In genomic region chr16:66434619-66435430, GRCh38 we compare ENCODE assay signal across 1 cellular context.
TF ChIP-seq lines count a peak whose summit lies in the region.

No MANE protein-coding gene starts in this region.

TF ChIP-seq in HepG2, 621 proteins besides CTCF, POLR2A, EP300 and RAD21 (continued from another document and continues in another):
- TF ChIP-seq ZBTB33 (CRISPR knock-in tag; IDR thresholded peaks at IDR 0.05) (no peak), CERS6 (CRISPR knock-in tag; IDR thresholded peaks at IDR 0.05) (no peak), KDM4B (CRISPR knock-in tag; IDR thresholded peaks at IDR 0.05) (no peak), ZNF143 (CRISPR knock-in tag; IDR thresholded peaks at IDR 0.05) (no peak), MZF1 (CRISPR knock-in tag; IDR thresholded peaks at IDR 0.05; ENCODE audit: borderline replicate concordance) (0 out of 2 replicates have a peak, but pooled peaks have one; percentile 21), ZNF629 (CRISPR knock-in tag; conservative IDR thresholded peaks at IDR 0.05) (no peak; the same call in 1 of the 2 replicates), ZNF264 (CRISPR knock-in tag; IDR thresholded peaks at IDR 0.05) (no peak), SRY (CRISPR knock-in tag; IDR thresholded peaks at IDR 0.05) (no peak), ZNF556 (CRISPR knock-in tag; IDR thresholded peaks at IDR 0.05; ENCODE audit: borderline replicate concordance) (no peak; the same call in 1 of the 2 replicates), HMGA1 (CRISPR knock-in tag; conservative IDR thresholded peaks at IDR 0.05) (no peak), ZNF317 (CRISPR knock-in tag; IDR thresholded peaks at IDR 0.05) (no peak), ZNF17 (CRISPR knock-in tag; IDR thresholded peaks at IDR 0.05) (no peak), MTF2 (CRISPR knock-in tag; IDR thresholded peaks at IDR 0.05; ENCODE audit: borderline replicate concordance) (no peak), KDM1A (CRISPR knock-in tag; IDR thresholded peaks at IDR 0.05) (no peak), TMF1 (CRISPR knock-in tag; IDR thresholded peaks at IDR 0.05; ENCODE audit: low read depth) (no peak), SPEN (CRISPR knock-in tag; IDR thresholded peaks at IDR 0.05; ENCODE audit: low read depth) (peak; percentile 43; the same call in 1 of the 2 replicates), CENPBD1 (CRISPR knock-in tag; IDR thresholded peaks at IDR 0.05; ENCODE audit: borderline replicate concordance, low read depth) (no peak), ARNT2 (CRISPR knock-in tag; IDR thresholded peaks at IDR 0.05; ENCODE audit: low read depth) (0 out of 2 replicates have a peak, but pooled peaks have one; percentile 33), ZNF331 (CRISPR knock-in tag; IDR thresholded peaks at IDR 0.05) (peak; percentile 44; the same call in 1 of the 2 replicates), TCF7 (IDR thresholded peaks at IDR 0.05; ENCODE audit: low read depth) (no peak), CAMTA2 (CRISPR knock-in tag; IDR thresholded peaks at IDR 0.05; ENCODE audit: borderline replicate concordance) (no peak), ZNF569 (CRISPR knock-in tag; IDR thresholded peaks at IDR 0.05; ENCODE audit: borderline replicate concordance) (no peak), LBX2 (CRISPR knock-in tag; IDR thresholded peaks at IDR 0.05; ENCODE audit: borderline replicate concordance) (no peak), FOXO1 (CRISPR knock-in tag; IDR thresholded peaks at IDR 0.05) (no peak), KIAA2018 (CRISPR knock-in tag; IDR thresholded peaks at IDR 0.05; ENCODE audit: borderline replicate concordance) (no peak), ZNF83 (CRISPR knock-in tag; IDR thresholded peaks at IDR 0.05; ENCODE audit: borderline replicate concordance) (no peak), CBFB (CRISPR knock-in tag; IDR thresholded peaks at IDR 0.05) (peak; percentile 29; the same call in 1 of the 2 replicates), KDM3A (CRISPR knock-in tag; IDR thresholded peaks at IDR 0.05; ENCODE audit: low read depth) (0 out of 2 replicates have a peak, but pooled peaks have one; percentile 19), NCOA1 (CRISPR knock-in tag; IDR thresholded peaks at IDR 0.05) (0 out of 2 replicates have a peak, but pooled peaks have one; percentile 25), ZMAT3 (CRISPR knock-in tag; conservative IDR thresholded peaks at IDR 0.05) (no peak), USF2 (IDR thresholded peaks at IDR 0.05; ENCODE audit: low read depth, low read length) (no peak), USF2 (CRISPR knock-in tag; IDR thresholded peaks at IDR 0.05; ENCODE audit: borderline replicate concordance) (no peak; the same call in 1 of the 2 replicates)
- TF ChIP-seq, protein P1, sequence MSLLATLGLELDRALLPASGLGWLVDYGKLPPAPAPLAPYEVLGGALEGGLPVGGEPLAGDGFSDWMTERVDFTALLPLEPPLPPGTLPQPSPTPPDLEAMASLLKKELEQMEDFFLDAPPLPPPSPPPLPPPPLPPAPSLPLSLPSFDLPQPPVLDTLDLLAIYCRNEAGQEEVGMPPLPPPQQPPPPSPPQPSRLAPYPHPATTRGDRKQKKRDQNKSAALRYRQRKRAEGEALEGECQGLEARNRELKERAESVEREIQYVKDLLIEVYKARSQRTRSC (CRISPR knock-in tag; IDR thresholded peaks at IDR 0.05; ENCODE audit: low read depth): no peak
- TF ChIP-seq, protein P2, sequence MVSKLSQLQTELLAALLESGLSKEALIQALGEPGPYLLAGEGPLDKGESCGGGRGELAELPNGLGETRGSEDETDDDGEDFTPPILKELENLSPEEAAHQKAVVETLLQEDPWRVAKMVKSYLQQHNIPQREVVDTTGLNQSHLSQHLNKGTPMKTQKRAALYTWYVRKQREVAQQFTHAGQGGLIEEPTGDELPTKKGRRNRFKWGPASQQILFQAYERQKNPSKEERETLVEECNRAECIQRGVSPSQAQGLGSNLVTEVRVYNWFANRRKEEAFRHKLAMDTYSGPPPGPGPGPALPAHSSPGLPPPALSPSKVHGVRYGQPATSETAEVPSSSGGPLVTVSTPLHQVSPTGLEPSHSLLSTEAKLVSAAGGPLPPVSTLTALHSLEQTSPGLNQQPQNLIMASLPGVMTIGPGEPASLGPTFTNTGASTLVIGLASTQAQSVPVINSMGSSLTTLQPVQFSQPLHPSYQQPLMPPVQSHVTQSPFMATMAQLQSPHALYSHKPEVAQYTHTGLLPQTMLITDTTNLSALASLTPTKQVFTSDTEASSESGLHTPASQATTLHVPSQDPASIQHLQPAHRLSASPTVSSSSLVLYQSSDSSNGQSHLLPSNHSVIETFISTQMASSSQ (IDR thresholded peaks at IDR 0.05; ENCODE audit: low read depth): no peak
- TF ChIP-seq, protein P2 (CRISPR knock-in tag; IDR thresholded peaks at IDR 0.05; ENCODE audit: borderline replicate concordance): no peak
- TF ChIP-seq, protein P3, sequence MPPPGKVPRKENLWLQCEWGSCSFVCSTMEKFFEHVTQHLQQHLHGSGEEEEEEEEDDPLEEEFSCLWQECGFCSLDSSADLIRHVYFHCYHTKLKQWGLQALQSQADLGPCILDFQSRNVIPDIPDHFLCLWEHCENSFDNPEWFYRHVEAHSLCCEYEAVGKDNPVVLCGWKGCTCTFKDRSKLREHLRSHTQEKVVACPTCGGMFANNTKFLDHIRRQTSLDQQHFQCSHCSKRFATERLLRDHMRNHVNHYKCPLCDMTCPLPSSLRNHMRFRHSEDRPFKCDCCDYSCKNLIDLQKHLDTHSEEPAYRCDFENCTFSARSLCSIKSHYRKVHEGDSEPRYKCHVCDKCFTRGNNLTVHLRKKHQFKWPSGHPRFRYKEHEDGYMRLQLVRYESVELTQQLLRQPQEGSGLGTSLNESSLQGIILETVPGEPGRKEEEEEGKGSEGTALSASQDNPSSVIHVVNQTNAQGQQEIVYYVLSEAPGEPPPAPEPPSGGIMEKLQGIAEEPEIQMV (CRISPR knock-in tag; IDR thresholded peaks at IDR 0.05; ENCODE audit: low read depth): no peak; the same call in 1 of the 2 replicates
- TF ChIP-seq, protein P4, sequence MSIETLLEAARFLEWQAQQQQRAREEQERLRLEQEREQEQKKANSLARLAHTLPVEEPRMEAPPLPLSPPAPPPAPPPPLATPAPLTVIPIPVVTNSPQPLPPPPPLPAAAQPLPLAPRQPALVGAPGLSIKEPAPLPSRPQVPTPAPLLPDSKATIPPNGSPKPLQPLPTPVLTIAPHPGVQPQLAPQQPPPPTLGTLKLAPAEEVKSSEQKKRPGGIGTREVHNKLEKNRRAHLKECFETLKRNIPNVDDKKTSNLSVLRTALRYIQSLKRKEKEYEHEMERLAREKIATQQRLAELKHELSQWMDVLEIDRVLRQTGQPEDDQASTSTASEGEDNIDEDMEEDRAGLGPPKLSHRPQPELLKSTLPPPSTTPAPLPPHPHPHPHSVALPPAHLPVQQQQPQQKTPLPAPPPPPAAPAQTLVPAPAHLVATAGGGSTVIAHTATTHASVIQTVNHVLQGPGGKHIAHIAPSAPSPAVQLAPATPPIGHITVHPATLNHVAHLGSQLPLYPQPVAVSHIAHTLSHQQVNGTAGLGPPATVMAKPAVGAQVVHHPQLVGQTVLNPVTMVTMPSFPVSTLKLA (IDR thresholded peaks at IDR 0.05): no peak
